ENCODE assay signal across 14 cellular contexts in the genomic region with DNA sequence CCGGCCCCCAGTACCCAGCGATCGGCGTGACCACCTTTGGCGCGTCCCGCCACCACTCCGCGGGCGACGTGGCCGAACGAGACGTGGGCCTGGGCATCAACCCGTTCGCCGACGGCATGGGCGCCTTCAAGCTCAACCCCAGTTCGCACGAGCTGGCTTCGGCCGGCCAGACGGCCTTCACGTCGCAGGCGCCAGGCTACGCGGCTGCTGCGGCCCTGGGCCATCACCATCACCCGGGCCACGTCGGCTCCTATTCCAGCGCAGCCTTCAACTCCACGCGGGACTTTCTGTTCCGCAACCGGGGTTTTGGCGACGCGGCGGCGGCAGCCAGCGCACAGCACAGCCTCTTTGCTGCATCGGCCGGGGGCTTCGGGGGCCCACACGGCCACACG. TPM values are rescaled to one million over a fixed set of nuclear protein-coding genes. Genes with fewer than 3 reads are reported as not detected.
A peak's percentile ranks its signal among the peaks of the same experiment; 100 is the strongest.
DNase-seq lines count a peak whose midpoint lies in the region; ATAC-seq and TF ChIP-seq lines count a peak whose summit lies in the region.
"Had no signal": no experiment of that assay in that cellular context is flagged by ENCODE, and none has a peak within 500 bp of the region (broad histone marks: within the 10 kb centered on the region; RNA-seq: fewer than 3 reads in every experiment).

No MANE protein-coding gene starts in this region.

- H3K27ac Mint-ChIP-seq in neural crest cell (ENCODE audit: unreplicated experiment), result no peak overlapping the region

- peaks cover 24% of the 10 kb centered on the region for H3K36me3 Mint-ChIP-seq in neural crest cell (ENCODE audit: low read depth)

- peak overlapping the region; percentile 56 for H3K4me3 ChIP-seq in left ventricle myocardium inferior
- peak overlapping the region in 1 of 4 donors; percentile 44 for H3K4me3 ChIP-seq in adrenal gland
- H3K4me3 ChIP-seq: PC-9 had no signal

- peaks cover 61% of the 10 kb centered on the region for H3K4me1 Mint-ChIP-seq in neural crest cell

- H3K27ac ChIP-seq in left ventricle myocardium inferior (replicated peaks), result no peak overlapping the region
- no peak overlapping the region for H3K27ac ChIP-seq in adrenal gland
- H3K27ac ChIP-seq: PC-9, VCaP had no signal

- WGBS in adrenal gland, 4 donors, result 4 to 11% (median 4%) methylated on average over 9 to 49 of the region's 49 CpGs; no CpG with 5 or more reads in 1 of the 4 donors

- H3K9me3 ChIP-seq in left ventricle myocardium inferior (replicated peaks) (no peaks in the 10 kb centered on the region), adrenal gland (replicated peaks in 1 of 3) (no peaks in the 10 kb centered on the region)

- H3K27me3 Mint-ChIP-seq in neural crest cell (ENCODE audit: low read depth), result peaks cover 97% of the 10 kb centered on the region

- TF ChIP-seq CTCF in left ventricle myocardium inferior (IDR thresholded peaks at IDR 0.05; ENCODE audit: borderline replicate concordance) (no peak), neural crest cell (conservative IDR thresholded peaks at IDR 0.05) (no peak), adrenal gland (IDR thresholded peaks at IDR 0.05) (no peak)

- no peaks in the 10 kb centered on the region for H3K9me3 Mint-ChIP-seq in neural crest cell

- DNase-seq in left ventricle myocardium inferior, result no peak
- DNase-seq in left cardiac atrium, result no peak
- peak; percentile 64 for DNase-seq in ecto neural progenitor cell (ENCODE audit: low spot score)
- no peak for DNase-seq in neural crest cell (ENCODE audit: low read depth, low spot score)
- DNase-seq in hypothalamus (lab: John Stamatoyannopoulos, UW), result no peak
- DNase-seq in adrenal gland, result no peak
- DNase-seq: activated T-cell treated with anti-CD3 and anti-CD28 coated beads, Interleukin-2, amount 50 U/mL, for 48 hours; foreskin melanocyte; NCI-H2029 treated with DMSO at 0.1 percent for 48 hours; PC-9; stimulated activated naive CD8-positive, alpha-beta T cell treated with anti-CD3 and anti-CD28 coated beads, Interleukin-15, amount 100 ng/mL, for 72 hours had no signal

- H3K27me3 ChIP-seq in left ventricle myocardium inferior (ENCODE audit: low read depth), result peaks cover 100% of the 10 kb centered on the region
- H3K27me3 ChIP-seq in adrenal gland, result peaks cover 96% of the 10 kb centered on the region

- H3K4me1 ChIP-seq in left ventricle myocardium inferior (peaks cover 57% of the 10 kb centered on the region), adrenal gland (replicated peaks in 1 of 2) (peaks cover 0 to 32% of the 10 kb centered on the region in 2 donors)

- ATAC-seq in left cardiac atrium (no peak), GM21381 (IDR thresholded peaks at IDR 0.05; ENCODE audit: unreplicated experiment) (no peak), GM18907 (IDR thresholded peaks at IDR 0.05; ENCODE audit: unreplicated experiment) (no peak)

- H3K36me3 ChIP-seq in left ventricle myocardium inferior, result no peaks in the 10 kb centered on the region
- H3K36me3 ChIP-seq in adrenal gland (replicated peaks in 1 of 2), result no peaks in the 10 kb centered on the region

- TF ChIP-seq POLR2A in adrenal gland (IDR thresholded peaks at IDR 0.05), result no peak

- H3K4me3 Mint-ChIP-seq in neural crest cell, result peak overlapping the region; percentile 81

- intact Hi-C loops in left ventricle myocardium inferior (cut with micrococcal nuclease) (no loop called here), left cardiac atrium (cut with DNase I) (no loop called here), adrenal gland (cut with DNase I) (no loop called here)

RNA-seq across cellular contexts. Expression of a gene that starts 1.0 kb away (rescaled TPM):
- not detected for total RNA-seq in left ventricle myocardium inferior
- total RNA-seq in left cardiac atrium, result not detected
- 54.3 and 64.5 TPM in 2 replicates for total RNA-seq in neural crest cell
- under 1 TPM in 1 of 8 donors, not detected in 7; 0.32 TPM for total RNA-seq in adrenal gland
- under 1 TPM in 2 of 3 donors, not detected in 1; 0.08 to 0.64 TPM for polyA plus RNA-seq in adrenal gland
- total RNA-seq: PC-9 had no signal

RNA-seq across cellular contexts. Expression of a gene that starts 3.8 kb away (rescaled TPM):
- not detected for total RNA-seq in left ventricle myocardium inferior
- not detected for total RNA-seq in left cardiac atrium
- 4.5 and 6.1 TPM in 2 replicates for total RNA-seq in neural crest cell
- total RNA-seq in adrenal gland, result not detected
- under 1 TPM in 1 of 3 donors, not detected in 2; 0.07 TPM for polyA plus RNA-seq in adrenal gland
- total RNA-seq: PC-9 had no signal

Comparison
In these comparisons a context has a peak if more than half of its experiments do, and no peak if none do; other contexts are left out.
1. RNA of a gene that starts 1.0 kb away (total RNA-seq): 54.3 to 64.5 TPM in neural crest cell; not detected in left cardiac atrium, 0.32 TPM in adrenal gland and not detected in left ventricle myocardium inferior (single experiment); every median in the first group is over 10 times any median in the second.